ENCODE assay signal across 20 cellular contexts in the genomic region with DNA sequence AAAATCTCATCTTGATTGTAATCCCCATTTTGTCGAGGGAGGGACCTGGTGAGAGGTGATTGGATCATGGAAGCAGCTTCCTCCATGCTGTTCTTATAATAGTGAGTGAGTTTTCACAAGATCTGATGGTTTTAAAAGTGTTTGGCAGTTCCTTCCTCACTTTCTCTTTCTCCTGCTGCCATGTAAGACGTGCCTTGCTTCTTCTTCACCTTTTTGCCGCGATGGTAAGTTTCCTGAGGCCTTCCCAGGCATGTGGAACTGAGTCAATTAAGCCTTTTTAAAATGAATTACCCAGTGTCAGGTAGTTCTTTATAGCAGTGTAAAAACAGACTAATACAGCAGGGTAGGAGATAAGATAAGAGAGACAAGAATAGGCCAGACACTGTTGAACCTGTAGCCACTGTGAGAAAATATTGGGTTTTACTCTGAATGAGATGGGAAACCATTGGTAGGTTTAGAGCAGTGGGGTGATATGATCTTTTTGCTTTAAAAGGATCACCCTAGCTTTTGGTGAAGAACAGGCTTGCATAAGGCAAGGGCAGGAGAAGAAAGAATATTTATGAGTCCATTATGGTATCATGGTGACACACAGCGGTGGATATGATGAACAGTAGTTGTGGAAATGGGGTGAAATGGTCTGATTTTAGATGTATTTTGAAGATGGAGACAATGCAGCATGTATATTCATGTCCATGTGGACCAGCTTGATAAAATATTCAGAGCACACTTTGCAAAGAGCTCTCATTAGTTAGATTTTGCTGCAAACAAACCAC. TPM values are rescaled to one million over a fixed set of nuclear protein-coding genes. Genes with fewer than 3 reads are reported as not detected.
A peak's percentile ranks its signal among the peaks of the same experiment; 100 is the strongest.
DNase-seq lines count a peak whose midpoint lies in the region; ATAC-seq, FAIRE-seq and TF ChIP-seq lines count a peak whose summit lies in the region.
"Had no signal": no experiment of that assay in that cellular context is flagged by ENCODE, and none has a peak within 500 bp of the region (broad histone marks: within the 10 kb centered on the region; RNA-seq: fewer than 3 reads in every experiment).

No MANE protein-coding gene starts in this region.

- no peaks in the 10 kb centered on the region for H3K36me3 ChIP-seq in esophagus muscularis mucosa
- H3K36me3 ChIP-seq: BE2C, heart left ventricle, spleen had no signal

- H3K4me3 Mint-ChIP-seq in activated CD8-positive, alpha-beta T cell treated with anti-CD3 and anti-CD28 coated beads for 36 hours = no peak overlapping the region
- H3K4me3 Mint-ChIP-seq: activated naive CD8-positive, alpha-beta T cell treated with anti-CD3 and anti-CD28 coated beads for 36 hours; activated T-cell treated with anti-CD3 and anti-CD28 coated beads, Interleukin-2, amount 50 U/mL, for 24 hours; stimulated activated naive CD8-positive, alpha-beta T cell treated with anti-CD3 and anti-CD28 coated beads, Interleukin-15, Interleukin-2, amounts not matched to agents 100 ng/mL and 50 ng/mL, for 24 hours had no signal

- peak; percentile 29 for FAIRE-seq in A204.1 (lab: Jason Lieb, UNC)
- FAIRE-seq: GM12891 had no signal

- TF ChIP-seq EP300 in esophagus muscularis mucosa (IDR thresholded peaks at IDR 0.05) = no peak

- H3K36me3 Mint-ChIP-seq in activated CD8-positive, alpha-beta T cell treated with anti-CD3 and anti-CD28 coated beads for 36 hours (ENCODE audit: low read depth) = no peaks in the 10 kb centered on the region

- no peaks in the 10 kb centered on the region for H3K9me3 ChIP-seq in esophagus muscularis mucosa
- H3K9me3 ChIP-seq: BE2C had no signal

- peaks cover 13% of the 10 kb centered on the region for H3K27me3 Mint-ChIP-seq in activated CD8-positive, alpha-beta T cell treated with anti-CD3 and anti-CD28 coated beads for 36 hours

- intact Hi-C loops in esophagus muscularis mucosa (cut with DNase I) = no loop called here
- intact Hi-C loops in activated CD8-positive, alpha-beta T cell treated with anti-CD3 and anti-CD28 coated beads for 36 hours (cut with micrococcal nuclease) = no loop called here

- peak in 2 of 3 experiments; percentile 11 to 12 for TF ChIP-seq CTCF in esophagus muscularis mucosa (IDR thresholded peaks at IDR 0.05)
- TF ChIP-seq CTCF in activated CD8-positive, alpha-beta T cell treated with anti-CD3 and anti-CD28 coated beads for 36 hours (IDR thresholded peaks at IDR 0.05) = no peak

- H3K27ac ChIP-seq in esophagus muscularis mucosa (replicated peaks in 1 of 4) = no peak overlapping the region
- H3K27ac ChIP-seq: heart left ventricle, parathyroid adenoma, spleen had no signal

- no peaks in the 10 kb centered on the region for H3K27me3 ChIP-seq in esophagus muscularis mucosa
- H3K27me3 ChIP-seq: BE2C, heart left ventricle, spleen had no signal

- TF ChIP-seq POLR2A in esophagus muscularis mucosa (IDR thresholded peaks at IDR 0.05; ENCODE audit: low read depth) = no peak

- 70% methylated on average over 5 of the region's 5 CpGs for WGBS in esophagus muscularis mucosa

- peaks cover 6% of the 10 kb centered on the region for H3K9me3 Mint-ChIP-seq in activated CD8-positive, alpha-beta T cell treated with anti-CD3 and anti-CD28 coated beads for 36 hours

- in situ Hi-C loops in G401 (cut with HindIII; ENCODE audit: low sequenced_read_pairs) = no loop called here

- POLR2A ChIA-PET in activated CD8-positive, alpha-beta T cell treated with anti-CD3 and anti-CD28 coated beads for 36 hours (lab: Charles Lee) = no interaction called here

- H3K27ac Mint-ChIP-seq in activated CD8-positive, alpha-beta T cell treated with anti-CD3 and anti-CD28 coated beads for 36 hours = no peak overlapping the region
- H3K27ac Mint-ChIP-seq: activated naive CD8-positive, alpha-beta T cell treated with anti-CD3 and anti-CD28 coated beads for 36 hours; activated T-cell treated with anti-CD3 and anti-CD28 coated beads, Interleukin-2, amount 50 U/mL, for 24 hours; stimulated activated naive CD8-positive, alpha-beta T cell treated with anti-CD3 and anti-CD28 coated beads, Interleukin-15, Interleukin-2, amounts not matched to agents 100 ng/mL and 50 ng/mL, for 24 hours had no signal

- CTCF ChIA-PET in activated CD8-positive, alpha-beta T cell treated with anti-CD3 and anti-CD28 coated beads for 36 hours (lab: Charles Lee) = no interaction called here

- no peak for ATAC-seq in HG03354 (IDR thresholded peaks at IDR 0.05; ENCODE audit: poor library complexity, severe bottlenecking, unreplicated experiment)
- ATAC-seq in activated CD8-positive, alpha-beta T cell treated with anti-CD3 and anti-CD28 coated beads for 36 hours = no peak
- ATAC-seq: heart left ventricle had no signal

- no peaks in the 10 kb centered on the region for H3K4me1 ChIP-seq in esophagus muscularis mucosa
- H3K4me1 ChIP-seq: BE2C, heart left ventricle, parathyroid adenoma, spleen had no signal

- DNase-seq in GM04504 (ENCODE audit: low read depth) (peak; percentile 18), OCI-M1 (lab: John Stamatoyannopoulos, UW) (peak; percentile 34), esophagus muscularis mucosa (ENCODE audit: extremely low spot score) (no peak), G401 (ENCODE audit: low spot score) (no peak), H4 (ENCODE audit: low spot score) (no peak)
- DNase-seq in activated CD8-positive, alpha-beta T cell treated with anti-CD3 and anti-CD28 coated beads for 36 hours = no peak
- DNase-seq: activated CD4-positive, alpha-beta T cell treated with anti-CD3 and anti-CD28 coated beads for 4 hours; activated naive CD8-positive, alpha-beta T cell treated with anti-CD3 and anti-CD28 coated beads for 36 hours; activated T-cell treated with anti-CD3 and anti-CD28 coated beads, Interleukin-2, amount 50 U/mL, for 24 hours; BE2C; heart left ventricle; kidney glomerular epithelial cell; NCI-H1436; NCI-H524 treated with DMSO at 0.1 percent for 48 hours; spleen had no signal

- H3K4me1 Mint-ChIP-seq in activated CD8-positive, alpha-beta T cell treated with anti-CD3 and anti-CD28 coated beads for 36 hours (ENCODE audit: low read depth) = no peaks in the 10 kb centered on the region
- H3K4me1 Mint-ChIP-seq: activated naive CD8-positive, alpha-beta T cell treated with anti-CD3 and anti-CD28 coated beads for 36 hours had no signal

- H3K4me3 ChIP-seq in esophagus muscularis mucosa = no peak overlapping the region
- H3K4me3 ChIP-seq: heart left ventricle, spleen had no signal

RNA-seq across cellular contexts. Expression of a gene that starts 11.5 kb away (rescaled TPM):
- not detected for total RNA-seq in esophagus muscularis mucosa
- not detected in 2 replicates for total RNA-seq in G401 (2014; rRNA removed; shearing (Covaris generic))
- total RNA-seq in activated CD8-positive, alpha-beta T cell treated with anti-CD3 and anti-CD28 coated beads for 36 hours = not detected
- total RNA-seq in H4 (2014; rRNA removed; shearing (Covaris generic)) = not detected in 2 replicates
- total RNA-seq: activated naive CD8-positive, alpha-beta T cell treated with anti-CD3 and anti-CD28 coated beads for 36 hours; heart left ventricle; spleen had no signal

RNA-seq across cellular contexts. Expression of a gene that starts 37.1 kb away (rescaled TPM):
- not detected for total RNA-seq in esophagus muscularis mucosa
- total RNA-seq in G401 (2014; rRNA removed; shearing (Covaris generic)) = not detected in 2 replicates
- not detected for total RNA-seq in activated CD8-positive, alpha-beta T cell treated with anti-CD3 and anti-CD28 coated beads for 36 hours
- not detected in 2 replicates for total RNA-seq in H4 (2014; rRNA removed; shearing (Covaris generic))
- total RNA-seq: activated naive CD8-positive, alpha-beta T cell treated with anti-CD3 and anti-CD28 coated beads for 36 hours; heart left ventricle; spleen had no signal

RNA-seq across cellular contexts. Expression of a gene that starts 57.0 kb away (rescaled TPM):
- not detected for total RNA-seq in esophagus muscularis mucosa
- total RNA-seq in G401 (2014; rRNA removed; shearing (Covaris generic)) = not detected in 2 replicates
- not detected for total RNA-seq in activated CD8-positive, alpha-beta T cell treated with anti-CD3 and anti-CD28 coated beads for 36 hours
- not detected in 2 replicates for total RNA-seq in H4 (2014; rRNA removed; shearing (Covaris generic))
- total RNA-seq: activated naive CD8-positive, alpha-beta T cell treated with anti-CD3 and anti-CD28 coated beads for 36 hours; heart left ventricle; spleen had no signal

RNA-seq across cellular contexts. Expression of a gene that starts 58.0 kb away (rescaled TPM):
- total RNA-seq in esophagus muscularis mucosa = not detected
- not detected in 2 replicates for total RNA-seq in G401 (2014; rRNA removed; shearing (Covaris generic))
- not detected for total RNA-seq in activated CD8-positive, alpha-beta T cell treated with anti-CD3 and anti-CD28 coated beads for 36 hours
- total RNA-seq in H4 (2014; rRNA removed; shearing (Covaris generic)) = not detected in 2 replicates
- total RNA-seq: activated naive CD8-positive, alpha-beta T cell treated with anti-CD3 and anti-CD28 coated beads for 36 hours; heart left ventricle; spleen had no signal

Comparison
In these comparisons a context has a peak if more than half of its experiments do, and no peak if none do; other contexts are left out.
1. DNase-seq: peak in GM04504 (single experiment) and OCI-M1 (single experiment); none in esophagus muscularis mucosa (single experiment), G401 (single experiment), activated CD8-positive, alpha-beta T cell treated with anti-CD3 and anti-CD28 coated beads for 36 hours (single experiment) and H4 (single experiment).